Comparison of ENCODE assay signal across 20 cellular contexts in genomic region chr2:11788725-11789124, GRCh38.
"Had no signal": no experiment of that assay in that cellular context is flagged by ENCODE, and none has a peak within 500 bp of the region (broad histone marks: within the 10 kb centered on the region; RNA-seq: fewer than 3 reads in every experiment).

No MANE protein-coding gene starts in this region.

- H3K27me3 Mint-ChIP-seq: activated CD8-positive, alpha-beta memory T cell treated with anti-CD3 and anti-CD28 coated beads, Interleukin-2, amount 10 ng/mL, durations not matched to agents 7 days and 5 days; activated CD8-positive, alpha-beta T cell treated with anti-CD3 and anti-CD28 coated beads for 36 hours; activated naive CD8-positive, alpha-beta T cell treated with anti-CD3 and anti-CD28 coated beads for 36 hours; activated T-helper 17 cell treated with anti-CD3 and anti-CD28 coated beads, Interleukin-2, amount 50 U/mL, for 72 hours; memory B cell had no signal

- H3K27ac Mint-ChIP-seq: activated CD8-positive, alpha-beta memory T cell treated with anti-CD3 and anti-CD28 coated beads, Interleukin-2, amount 10 ng/mL, durations not matched to agents 7 days and 5 days; activated CD8-positive, alpha-beta T cell treated with anti-CD3 and anti-CD28 coated beads for 36 hours; activated naive CD8-positive, alpha-beta T cell treated with anti-CD3 and anti-CD28 coated beads for 36 hours; activated T-helper 17 cell treated with anti-CD3 and anti-CD28 coated beads, Interleukin-2, amount 50 U/mL, for 72 hours; neural progenitor cell; stimulated activated effector memory CD8-positive, alpha-beta T cell treated with anti-CD3 and anti-CD28 coated beads, Interleukin-12 subunit alpha, Interleukin-12 subunit beta, amount 100 ng/mL, for 72 hours had no signal

- H3K4me3 Mint-ChIP-seq: activated CD8-positive, alpha-beta memory T cell treated with anti-CD3 and anti-CD28 coated beads, Interleukin-2, amount 10 ng/mL, durations not matched to agents 7 days and 5 days; activated CD8-positive, alpha-beta T cell treated with anti-CD3 and anti-CD28 coated beads for 36 hours; activated naive CD8-positive, alpha-beta T cell treated with anti-CD3 and anti-CD28 coated beads for 36 hours; activated T-helper 17 cell treated with anti-CD3 and anti-CD28 coated beads, Interleukin-2, amount 50 U/mL, for 72 hours; memory B cell; neural progenitor cell; stimulated activated effector memory CD8-positive, alpha-beta T cell treated with anti-CD3 and anti-CD28 coated beads, Interleukin-12 subunit alpha, Interleukin-12 subunit beta, amount 100 ng/mL, for 72 hours had no signal

- ATAC-seq: activated CD8-positive, alpha-beta memory T cell treated with anti-CD3 and anti-CD28 coated beads, Interleukin-2, amount 10 ng/mL, durations not matched to agents 7 days and 5 days; activated CD8-positive, alpha-beta T cell treated with anti-CD3 and anti-CD28 coated beads for 36 hours; activated T-helper 17 cell treated with anti-CD3 and anti-CD28 coated beads, Interleukin-2, amount 50 U/mL, for 72 hours; left cardiac atrium; mucosa of descending colon; sciatic nerve; stimulated activated effector memory CD8-positive, alpha-beta T cell treated with anti-CD3 and anti-CD28 coated beads, Interleukin-12 subunit alpha, Interleukin-12 subunit beta, amount 100 ng/mL, for 72 hours had no signal

- H3K9me3 Mint-ChIP-seq: activated CD8-positive, alpha-beta T cell treated with anti-CD3 and anti-CD28 coated beads for 36 hours; activated naive CD8-positive, alpha-beta T cell treated with anti-CD3 and anti-CD28 coated beads for 36 hours; activated T-helper 17 cell treated with anti-CD3 and anti-CD28 coated beads, Interleukin-2, amount 50 U/mL, for 72 hours; memory B cell; stimulated activated effector memory CD8-positive, alpha-beta T cell treated with anti-CD3 and anti-CD28 coated beads, Interleukin-12 subunit alpha, Interleukin-12 subunit beta, amount 100 ng/mL, for 72 hours had no signal

- DNase-seq: activated CD4-positive, alpha-beta T cell treated with anti-CD3 and anti-CD28 coated beads for 48 hours; activated CD8-positive, alpha-beta memory T cell treated with anti-CD3 and anti-CD28 coated beads, Interleukin-2, amount 10 ng/mL, durations not matched to agents 7 days and 5 days; activated CD8-positive, alpha-beta T cell treated with anti-CD3 and anti-CD28 coated beads for 36 hours; activated naive CD4-positive, alpha-beta T cell treated with Interleukin-2 at 50 U/mL for 16 hours; activated naive CD8-positive, alpha-beta T cell treated with anti-CD3 and anti-CD28 coated beads for 36 hours; activated T-cell treated with anti-CD3 and anti-CD28 coated beads, Interleukin-2, amount 50 U/mL, for 1 hour; heart left ventricle; islet precursor cell; left cardiac atrium; mucosa of descending colon; posterior cingulate gyrus; small intestine; stimulated activated CD4-positive, alpha-beta T cell treated with anti-CD3 and anti-CD28 coated beads, Interleukin-2, amount 100 ng/mL, for 24 hours; stomach; T-helper 2 cell had no signal

- H3K4me1 Mint-ChIP-seq: activated CD8-positive, alpha-beta memory T cell treated with anti-CD3 and anti-CD28 coated beads, Interleukin-2, amount 10 ng/mL, durations not matched to agents 7 days and 5 days; activated naive CD8-positive, alpha-beta T cell treated with anti-CD3 and anti-CD28 coated beads for 36 hours; activated T-helper 17 cell treated with anti-CD3 and anti-CD28 coated beads, Interleukin-2, amount 50 U/mL, for 72 hours; neural progenitor cell had no signal
